8 cellular contexts compared by ENCODE assay signal in the genomic region with DNA sequence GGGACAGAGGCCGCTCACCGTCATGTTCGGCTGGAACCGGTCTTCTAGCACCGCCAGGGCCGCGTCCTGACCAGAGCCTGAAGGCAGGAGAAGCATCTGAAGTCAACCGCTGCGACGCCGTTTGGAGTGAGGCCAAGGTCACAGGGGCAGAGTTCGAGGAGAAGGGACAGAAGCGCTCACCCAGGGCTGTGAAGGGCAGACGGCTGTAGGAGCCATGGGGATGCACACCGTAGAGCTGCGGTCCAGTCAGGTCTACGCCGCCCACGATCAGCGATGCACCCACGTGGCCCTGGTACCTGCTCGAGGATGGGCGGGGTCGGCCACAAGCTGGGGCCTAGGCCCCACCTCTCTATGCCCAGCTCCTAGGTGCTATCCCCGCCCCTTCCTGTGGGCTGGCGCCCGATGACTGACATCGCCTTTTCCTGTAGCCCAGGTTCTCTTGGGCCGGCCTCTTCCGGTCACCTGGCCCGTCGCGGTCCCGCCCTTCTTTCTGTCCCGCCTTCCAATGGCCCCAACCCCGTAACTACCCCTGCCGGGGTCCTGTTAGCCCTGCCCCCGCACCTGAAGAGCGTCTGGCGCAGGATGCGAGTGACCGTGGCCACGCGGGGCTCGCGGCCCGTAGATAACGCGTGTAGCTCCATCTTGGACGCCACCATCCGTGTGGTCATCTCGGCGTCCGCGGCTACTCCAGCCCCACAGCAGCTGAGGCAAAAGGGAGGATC. TPM values are rescaled to one million over a fixed set of nuclear protein-coding genes. Genes with fewer than 3 reads are reported as not detected.
DNase-seq lines count a peak whose midpoint lies in the region; ATAC-seq and TF ChIP-seq lines count a peak whose summit lies in the region.

No MANE protein-coding gene starts in this region.

- intact Hi-C loops in CD14-positive monocyte (cut with micrococcal nuclease), result loop anchor here (5.0 to 10.0 kb wide), 5 partner anchors 43 to 128 kb away; partner anchors contain the start of genes EDC4 (in 1 of the 2), PSKH1 (in 1 of the 2), RANBP10 (in 1 of the 2) and TSNAXIP1 (in 1 of the 2)
- intact Hi-C loops in dendritic cell treated with granulocyte-macrophage colony-stimulating factor and Interleukin-4, amounts not matched to agents 40 ng/mL and 50 ng/mL, for 4 days (cut with micrococcal nuclease), result loop anchor here (5.0 to 10.0 kb wide), 3 partner anchors 61 to 118 kb away; partner anchors contain the start of gene EDC4
- intact Hi-C loops in left lung (cut with DNase I), result no loop called here

- peak overlapping the region; percentile 70 to 97 for H3K4me3 ChIP-seq in left lung

- TF ChIP-seq CTCF in CD14-positive monocyte (IDR thresholded peaks at IDR 0.05), result no peak
- peak in 1 of 2 donors; percentile 29 for TF ChIP-seq CTCF in left lung (IDR thresholded peaks at IDR 0.05)

- peaks cover 0 to 2% (median 0%) of the 10 kb centered on the region in 3 donors for H3K27me3 Mint-ChIP-seq in CD14-positive monocyte (ENCODE audit: low read depth in 3 of 3)
- no peaks in the 10 kb centered on the region for H3K27me3 Mint-ChIP-seq in dendritic cell treated with granulocyte-macrophage colony-stimulating factor and Interleukin-4, amounts not matched to agents 40 ng/mL and 50 ng/mL, for 4 days

- ATAC-seq in GM19395 (IDR thresholded peaks at IDR 0.05; ENCODE audit: unreplicated experiment), result peak; percentile 88
- ATAC-seq in HG03558 (IDR thresholded peaks at IDR 0.05; ENCODE audit: extremely low read depth, unreplicated experiment), result peak; percentile 51
- peak; percentile 95 for ATAC-seq in left lung

- peaks cover 30 to 61% of the 10 kb centered on the region in 2 donors for H3K36me3 Mint-ChIP-seq in CD14-positive monocyte
- H3K36me3 Mint-ChIP-seq in dendritic cell treated with granulocyte-macrophage colony-stimulating factor and Interleukin-4, amounts not matched to agents 40 ng/mL and 50 ng/mL, for 4 days (ENCODE audit: low read depth), result peaks cover 74% of the 10 kb centered on the region

- H3K27ac Mint-ChIP-seq in CD14-positive monocyte, result peak overlapping the region; percentile 91 to 98 (median 96)
- peak overlapping the region; percentile 91 for H3K27ac Mint-ChIP-seq in dendritic cell treated with granulocyte-macrophage colony-stimulating factor and Interleukin-4, amounts not matched to agents 40 ng/mL and 50 ng/mL, for 4 days

- no peaks in the 10 kb centered on the region for H3K9me3 ChIP-seq in left lung

- DNase-seq in CD14-positive monocyte (ENCODE audit: low spot score) (peak; percentile 85), NCI-H748 (lab: John Stamatoyannopoulos, UW; ENCODE audit: unreplicated experiment) (peak; percentile 97), left lung (peak; percentile 97 to 100)
- DNase-seq in activated CD4-positive, alpha-beta T cell treated with anti-CD3 and anti-CD28 coated beads, Interleukin-2, amount 50 U/mL, for 24 hours (ENCODE audit: low read depth in 1 of 2, low spot score in 1 of 2), result peak; percentile 76 to 92
- peak; percentile 93 for DNase-seq in stimulated activated CD4-positive, alpha-beta T cell treated with anti-CD3 and anti-CD28 coated beads, Interleukin-2, amount 100 ng/mL, for 4 hours (ENCODE audit: low read depth)

- peaks cover 36% of the 10 kb centered on the region for H3K4me1 Mint-ChIP-seq in CD14-positive monocyte
- peaks cover 37% of the 10 kb centered on the region for H3K4me1 Mint-ChIP-seq in dendritic cell treated with granulocyte-macrophage colony-stimulating factor and Interleukin-4, amounts not matched to agents 40 ng/mL and 50 ng/mL, for 4 days (ENCODE audit: low read depth)

- peaks cover 0 to 59% of the 10 kb centered on the region in 2 donors for H3K36me3 ChIP-seq in left lung

- peak overlapping the region; percentile 91 to 97 for H3K27ac ChIP-seq in left lung

- peak overlapping the region; percentile 98 to 99 for H3K4me3 Mint-ChIP-seq in CD14-positive monocyte
- H3K4me3 Mint-ChIP-seq in dendritic cell treated with granulocyte-macrophage colony-stimulating factor and Interleukin-4, amounts not matched to agents 40 ng/mL and 50 ng/mL, for 4 days, result peak overlapping the region; percentile 83

- H3K9me3 Mint-ChIP-seq in CD14-positive monocyte, result peaks cover 0 to 1% (median 0%) of the 10 kb centered on the region in 7 donors
- H3K9me3 Mint-ChIP-seq in dendritic cell treated with granulocyte-macrophage colony-stimulating factor and Interleukin-4, amounts not matched to agents 40 ng/mL and 50 ng/mL, for 4 days, result no peaks in the 10 kb centered on the region

- H3K4me1 ChIP-seq in left lung, result peaks cover 7 to 25% of the 10 kb centered on the region in 2 donors

- no peaks in the 10 kb centered on the region for H3K27me3 ChIP-seq in left lung

RNA-seq across cellular contexts. Expression of gene PSMB10, which starts 1.1 kb away (rescaled TPM):
- polyA plus RNA-seq in CD14-positive monocyte, result 100 to 1,000 TPM; 609 to 798 TPM
- 10 to 100 TPM; 59.7 to 76.8 TPM for total RNA-seq in left lung

RNA-seq across cellular contexts. Expression of gene CTRL, which starts 3.9 kb away (rescaled TPM):
- 1 to 10 TPM in 1 of 2 donors, under 1 TPM in 1; 0.69 to 1.6 TPM for polyA plus RNA-seq in CD14-positive monocyte
- under 1 TPM in 1 of 2 donors, not detected in 1; 0.50 TPM for total RNA-seq in left lung

RNA-seq across cellular contexts. Expression of gene LCAT, which starts 8.4 kb away (rescaled TPM):
- under 1 TPM in 1 of 2 donors, not detected in 1; 0.17 TPM for polyA plus RNA-seq in CD14-positive monocyte
- total RNA-seq in left lung, result 10 to 100 TPM; 27.5 to 37.2 TPM

RNA-seq across cellular contexts. Expression of gene SLC12A4, which starts 32.9 kb away (rescaled TPM):
- polyA plus RNA-seq in CD14-positive monocyte, result 1 to 10 TPM; 7.3 to 7.7 TPM
- 100 to 1,000 TPM in 1 of 2 donors, 10 to 100 TPM in 1; 99.2 to 121 TPM for total RNA-seq in left lung

RNA-seq across cellular contexts. Expression of gene PSKH1, which starts 42.5 kb away (rescaled TPM):
- 10 to 100 TPM; 11.0 to 19.7 TPM for polyA plus RNA-seq in CD14-positive monocyte
- total RNA-seq in left lung, result 10 to 100 TPM; 25.4 to 29.6 TPM

Comparison
In these comparisons a context has a peak if more than half of its experiments do, and no peak if none do; other contexts are left out.
1. Peak in every context shown above with its lines: DNase-seq, ATAC-seq, H3K4me3 ChIP-seq and H3K27ac ChIP-seq.
2. intact Hi-C loops: an anchor here in CD14-positive monocyte (5.0 to 10.0 kb wide) and dendritic cell treated with granulocyte-macrophage colony-stimulating factor and Interleukin-4, amounts not matched to agents 40 ng/mL and 50 ng/mL, for 4 days (5.0 to 10.0 kb wide); none called in left lung.